1 cellular context compared by ENCODE assay signal in the genomic region with DNA sequence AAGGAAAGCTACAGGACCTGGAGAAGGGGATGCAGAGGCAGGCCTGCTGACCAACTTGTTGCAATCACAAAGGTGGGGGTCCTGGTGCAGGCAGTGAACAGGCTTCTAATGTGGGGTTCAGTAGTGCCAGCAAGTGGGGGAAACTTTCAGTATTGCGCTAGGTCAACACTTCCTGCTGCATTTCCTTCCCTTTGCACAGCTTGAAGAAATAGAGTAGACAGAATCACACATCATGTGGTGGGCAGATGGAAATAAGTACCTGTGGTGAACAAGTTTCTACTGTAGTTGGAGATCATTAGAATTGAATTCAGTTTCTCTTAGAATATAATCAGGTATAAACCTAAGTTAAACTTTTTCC.
TF ChIP-seq lines count a peak whose summit lies in the region.

No MANE protein-coding gene starts in this region.

TF ChIP-seq in HEK293T, 16 proteins besides CTCF, POLR2A, EP300 and RAD21 (continued from another document):
- TF ChIP-seq L3MBTL2 (conservative IDR thresholded peaks at IDR 0.05) (no peak), TARDBP (IDR thresholded peaks at IDR 0.05) (no peak), ELF4 (IDR thresholded peaks at IDR 0.05) (no peak), ARNT (IDR thresholded peaks at IDR 0.05) (no peak), SUZ12 (IDR thresholded peaks at IDR 0.05) (no peak), ZNF384 (IDR thresholded peaks at IDR 0.05) (no peak), SP1 (IDR thresholded peaks at IDR 0.05) (no peak), NFRKB (IDR thresholded peaks at IDR 0.05) (no peak)
- TF ChIP-seq, protein P1, sequence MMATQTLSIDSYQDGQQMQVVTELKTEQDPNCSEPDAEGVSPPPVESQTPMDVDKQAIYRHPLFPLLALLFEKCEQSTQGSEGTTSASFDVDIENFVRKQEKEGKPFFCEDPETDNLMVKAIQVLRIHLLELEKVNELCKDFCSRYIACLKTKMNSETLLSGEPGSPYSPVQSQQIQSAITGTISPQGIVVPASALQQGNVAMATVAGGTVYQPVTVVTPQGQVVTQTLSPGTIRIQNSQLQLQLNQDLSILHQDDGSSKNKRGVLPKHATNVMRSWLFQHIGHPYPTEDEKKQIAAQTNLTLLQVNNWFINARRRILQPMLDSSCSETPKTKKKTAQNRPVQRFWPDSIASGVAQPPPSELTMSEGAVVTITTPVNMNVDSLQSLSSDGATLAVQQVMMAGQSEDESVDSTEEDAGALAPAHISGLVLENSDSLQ (IDR thresholded peaks at IDR 0.05): no peak
